10 cellular contexts compared by ENCODE assay signal in the genomic region with DNA sequence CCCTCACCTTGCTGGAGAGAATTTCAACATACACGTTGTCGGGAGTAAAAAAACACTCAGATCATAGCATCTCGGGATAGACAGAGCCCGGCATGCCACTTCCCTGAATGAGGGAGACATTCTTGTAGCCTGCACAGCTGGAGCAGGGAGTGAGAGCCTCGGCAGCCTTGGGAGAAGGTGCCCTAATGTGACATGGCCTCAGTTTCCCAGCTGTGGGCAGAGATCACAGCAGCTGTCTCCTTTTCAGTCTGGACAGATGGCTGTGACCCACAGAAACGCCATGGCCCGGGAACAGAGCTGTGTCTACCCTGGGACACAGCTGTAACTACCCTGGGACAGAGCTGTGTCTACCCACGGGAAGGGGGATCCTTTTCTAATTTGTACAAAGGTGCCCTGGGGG. TPM values are rescaled to one million over a fixed set of nuclear protein-coding genes. Genes with fewer than 3 reads are reported as not detected.
DNase-seq lines count a peak whose midpoint lies in the region; ATAC-seq and TF ChIP-seq lines count a peak whose summit lies in the region.
"Had no signal": no experiment of that assay in that cellular context is flagged by ENCODE, and none has a peak within 500 bp of the region (broad histone marks: within the 10 kb centered on the region; RNA-seq: fewer than 3 reads in every experiment).

No MANE protein-coding gene starts in this region.

- peak overlapping the region; percentile 59 for H3K4me3 ChIP-seq in Loucy (ENCODE audit: low read length, poor library complexity, severe bottlenecking)
- H3K4me3 ChIP-seq in suprapubic skin, result no peak overlapping the region

- H3K27ac ChIP-seq in suprapubic skin, result no peak overlapping the region

- CTCF ChIA-PET in activated naive CD4-positive, alpha-beta T cell treated with anti-CD3 and anti-CD28 coated beads for 36 hours (lab: Charles Lee), result no interaction called here

- no peak for TF ChIP-seq EP300 in suprapubic skin (IDR thresholded peaks at IDR 0.05)

- intact Hi-C loops in activated naive CD4-positive, alpha-beta T cell treated with anti-CD3 and anti-CD28 coated beads for 36 hours (cut with micrococcal nuclease), result no loop called here

- H3K36me3 Mint-ChIP-seq in immature natural killer cell, result no peaks in the 10 kb centered on the region
- no peaks in the 10 kb centered on the region for H3K36me3 Mint-ChIP-seq in activated naive CD4-positive, alpha-beta T cell treated with anti-CD3 and anti-CD28 coated beads for 36 hours (ENCODE audit: low read depth)
- H3K36me3 Mint-ChIP-seq: activated naive CD4-positive, alpha-beta T cell treated with anti-CD3 and anti-CD28 coated beads, Interleukin-2, amount 50 U/mL, for 72 hours had no signal

- no peak for TF ChIP-seq POLR2A in suprapubic skin (IDR thresholded peaks at IDR 0.05)

- peak overlapping the region; percentile 91 to 99 (median 98) for H3K27ac Mint-ChIP-seq in immature natural killer cell
- H3K27ac Mint-ChIP-seq in activated naive CD4-positive, alpha-beta T cell treated with anti-CD3 and anti-CD28 coated beads for 36 hours, result no peak overlapping the region
- H3K27ac Mint-ChIP-seq: T-helper 1 cell treated with Interleukin-12 subunit alpha and Interleukin-12 subunit beta and Interleukin-4 antibody, amounts not matched to agents 30 μg/mL and 1 μg/mL, for 36 hours had no signal

- H3K9me2 ChIP-seq in Loucy (replicated peaks; ENCODE audit: low read depth, low read length), result no peaks in the 10 kb centered on the region

- DNase-seq in immature natural killer cell (no peak), suprapubic skin (ENCODE audit: low spot score in 2 of 2) (peak; percentile 47 to 49), amniotic stem cell (lab: John Stamatoyannopoulos, UW) (no peak)
- no peak for DNase-seq in stimulated activated CD4-positive, alpha-beta T cell treated with anti-CD3 and anti-CD28 coated beads, Interleukin-4, amount 100 ng/mL, for 24 hours
- DNase-seq in activated naive CD4-positive, alpha-beta T cell treated with anti-CD3 and anti-CD28 coated beads for 36 hours, result no peak
- DNase-seq: occipital lobe had no signal

- H3K27me3 ChIP-seq in Loucy (ENCODE audit: insufficient read depth, low read length, poor library complexity, severe bottlenecking), result no peaks in the 10 kb centered on the region
- H3K27me3 ChIP-seq in suprapubic skin, result no peaks in the 10 kb centered on the region

- H3K4me1 ChIP-seq in Loucy (ENCODE audit: insufficient read depth, low read length, poor library complexity, severe bottlenecking) (peaks cover 62% of the 10 kb centered on the region), suprapubic skin (peaks cover 58% of the 10 kb centered on the region)

- peak overlapping the region; percentile 79 for H3K4me2 ChIP-seq in Loucy (ENCODE audit: low read depth, low read length, poor library complexity, severe bottlenecking)

- no peaks in the 10 kb centered on the region for H3K9me3 Mint-ChIP-seq in immature natural killer cell
- no peaks in the 10 kb centered on the region for H3K9me3 Mint-ChIP-seq in activated naive CD4-positive, alpha-beta T cell treated with anti-CD3 and anti-CD28 coated beads for 36 hours
- H3K9me3 Mint-ChIP-seq: activated naive CD4-positive, alpha-beta T cell treated with anti-CD3 and anti-CD28 coated beads, Interleukin-2, amount 50 U/mL, for 72 hours; T-helper 1 cell treated with Interleukin-12 subunit alpha and Interleukin-12 subunit beta and Interleukin-4 antibody, amounts not matched to agents 30 μg/mL and 1 μg/mL, for 36 hours had no signal

- no peak overlapping the region for H2AFZ ChIP-seq in Loucy (ENCODE audit: low read length)

- 97% methylated on average over 7 of the region's 8 CpGs for WGBS in suprapubic skin

- H3F3A ChIP-seq in Loucy (ENCODE audit: low read depth), result no peaks in the 10 kb centered on the region

- TF ChIP-seq CTCF in Loucy (conservative IDR thresholded peaks at IDR 0.05; ENCODE audit: low read length), result no peak
- TF ChIP-seq CTCF in suprapubic skin (IDR thresholded peaks at IDR 0.05), result no peak

- no peaks in the 10 kb centered on the region for H4K20me1 ChIP-seq in Loucy (ENCODE audit: insufficient read depth, low read length, poor library complexity, severe bottlenecking)

- H3K4me3 Mint-ChIP-seq in immature natural killer cell, result peak overlapping the region; percentile 69 to 89 (median 75)
- no peak overlapping the region for H3K4me3 Mint-ChIP-seq in activated naive CD4-positive, alpha-beta T cell treated with anti-CD3 and anti-CD28 coated beads for 36 hours
- H3K4me3 Mint-ChIP-seq: T-helper 1 cell treated with Interleukin-12 subunit alpha and Interleukin-12 subunit beta and Interleukin-4 antibody, amounts not matched to agents 30 μg/mL and 1 μg/mL, for 36 hours had no signal

- peak overlapping the region; percentile 63 for H3K9ac ChIP-seq in Loucy (ENCODE audit: low read depth, low read length, poor library complexity, severe bottlenecking)

- no peaks in the 10 kb centered on the region for H3K79me2 ChIP-seq in Loucy (ENCODE audit: insufficient read depth, low read length)

- peaks cover 34 to 38% of the 10 kb centered on the region in 2 donors for H3K4me1 Mint-ChIP-seq in immature natural killer cell
- no peaks in the 10 kb centered on the region for H3K4me1 Mint-ChIP-seq in activated naive CD4-positive, alpha-beta T cell treated with anti-CD3 and anti-CD28 coated beads for 36 hours (ENCODE audit: low read depth)

- peaks cover 3 to 10% (median 5%) of the 10 kb centered on the region in 3 donors for H3K27me3 Mint-ChIP-seq in immature natural killer cell (ENCODE audit: low read depth in 3 of 3)
- no peaks in the 10 kb centered on the region for H3K27me3 Mint-ChIP-seq in activated naive CD4-positive, alpha-beta T cell treated with anti-CD3 and anti-CD28 coated beads for 36 hours (ENCODE audit: low read depth)

- no peaks in the 10 kb centered on the region for H3K9me3 ChIP-seq in Loucy (ENCODE audit: insufficient read depth, low read depth, low read length)
- no peaks in the 10 kb centered on the region for H3K9me3 ChIP-seq in suprapubic skin

- ATAC-seq in GM21515 (IDR thresholded peaks at IDR 0.05; ENCODE audit: unreplicated experiment), result peak; percentile 1

- H3K36me3 ChIP-seq in Loucy (ENCODE audit: insufficient read depth, low read length) (no peaks in the 10 kb centered on the region), suprapubic skin (no peaks in the 10 kb centered on the region)

RNA-seq across cellular contexts. Expression of a gene that starts 55.9 kb away (rescaled TPM):
- polyA plus RNA-seq in immature natural killer cell, result 10 to 100 TPM; 19.2 to 31.1 (median 25.3) TPM
- 10 to 100 TPM; 23.3 to 38.2 (median 34.2) TPM for total RNA-seq in suprapubic skin
- 1 to 10 TPM; 6.0 to 6.1 TPM for total RNA-seq in activated naive CD4-positive, alpha-beta T cell treated with anti-CD3 and anti-CD28 coated beads for 36 hours

Comparison
In these comparisons a context has a peak if more than half of its experiments do, and no peak if none do; other contexts are left out.
1. DNase-seq: peak in suprapubic skin (2 of 2); none in immature natural killer cell (0 of 3), amniotic stem cell (single experiment), stimulated activated CD4-positive, alpha-beta T cell treated with anti-CD3 and anti-CD28 coated beads, Interleukin-4, amount 100 ng/mL, for 24 hours (single experiment) and activated naive CD4-positive, alpha-beta T cell treated with anti-CD3 and anti-CD28 coated beads for 36 hours (single experiment).